25 cellular contexts compared by ENCODE assay signal in the genomic region with DNA sequence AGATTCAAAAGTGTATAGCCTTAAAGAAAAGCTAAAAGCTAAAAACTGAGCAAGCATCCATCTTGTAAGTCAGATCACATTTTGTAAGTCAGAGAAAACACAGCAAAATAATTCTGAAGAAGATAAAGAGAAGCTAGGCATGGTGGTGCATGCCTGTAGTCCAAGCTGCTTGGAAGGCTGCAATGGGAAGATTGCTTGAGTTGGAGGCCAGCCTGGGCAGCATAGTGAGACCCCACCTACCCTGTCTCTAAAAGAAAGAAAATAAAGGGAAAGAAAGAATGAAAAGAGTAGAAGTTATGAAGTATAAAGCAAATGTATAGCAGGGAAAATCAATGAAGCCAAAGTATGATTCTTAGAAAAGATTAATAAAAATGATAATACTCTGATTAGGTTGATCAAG. TPM values are rescaled to one million over a fixed set of nuclear protein-coding genes. Genes with fewer than 3 reads are reported as not detected.
A peak's percentile ranks its signal among the peaks of the same experiment; 100 is the strongest.
DNase-seq lines count a peak whose midpoint lies in the region; ATAC-seq, FAIRE-seq and TF ChIP-seq lines count a peak whose summit lies in the region.
"Had no signal": no experiment of that assay in that cellular context is flagged by ENCODE, and none has a peak within 500 bp of the region (broad histone marks: within the 10 kb centered on the region; RNA-seq: fewer than 3 reads in every experiment).

No MANE protein-coding gene starts in this region.

- no peak for TF ChIP-seq POLR2A in K562 (conservative IDR thresholded peaks at IDR 0.05)

- H3K36me3 ChIP-seq in HEK293 (ENCODE audit: control insufficient read depth in 2 of 2, insufficient read depth in 1 of 2, low read length in 2 of 2): no peaks in the 10 kb centered on the region
- H3K36me3 ChIP-seq in K562 (ENCODE audit: control insufficient read depth, insufficient read depth, low read length): no peaks in the 10 kb centered on the region
- H3K36me3 ChIP-seq: BE2C, BLaER1 had no signal

- H3K9ac ChIP-seq in K562 (ENCODE audit: insufficient read depth in 1 of 2, low read depth in 2 of 2, low read length in 2 of 2): no peak overlapping the region
- H3K9ac ChIP-seq: BLaER1 had no signal

- POLR2A ChIA-PET in HEK293 (lab: Yijun Ruan, JAX) (interaction anchor here (0.6 kb wide), 1 partner anchor 43 kb away, joined by 14 read pairs; no protein-coding TSS in a partner anchor), K562 (lab: Yijun Ruan, JAX) (interaction anchor here (0.7 kb wide), 1 partner anchor 496 kb away, joined by 3 read pairs; no protein-coding TSS in a partner anchor)

- H3K9me1 ChIP-seq in K562 (ENCODE audit: control insufficient read depth, insufficient read depth, low read length): no peaks in the 10 kb centered on the region

- ATAC-seq in K562: no peak
- ATAC-seq: GM12878 had no signal

- H3K27me3 ChIP-seq in K562 (ENCODE audit: control insufficient read depth in 2 of 2, insufficient read depth in 2 of 2, low read length in 2 of 2): no peaks in the 10 kb centered on the region
- H3K27me3 ChIP-seq: BE2C, BLaER1 had no signal

- no peak overlapping the region for H3K4me2 ChIP-seq in K562 (ENCODE audit: insufficient read depth, low read length)
- H3K4me2 ChIP-seq: BLaER1 had no signal

- H3K4me3 ChIP-seq in HEK293 (ENCODE audit: low read depth, low read length) (no peak overlapping the region), K562 (no peak overlapping the region)
- H3K4me3 ChIP-seq: BLaER1, GM12878 had no signal

- DNase-seq in HTR-8/SVneo (ENCODE audit: insufficient read length, low spot score): no peak
- no peak for DNase-seq in K562 (ENCODE audit: extremely low read depth in 1 of 4, low spot score in 3 of 4)
- DNase-seq in NCI-H446 treated with DMSO at 0.1 percent for 48 hours (lab: John Stamatoyannopoulos, UW): no peak
- DNase-seq in amniotic stem cell (lab: John Stamatoyannopoulos, UW): no peak
- DNase-seq: 8988T; ACHN; BE2C; C1 segment of cervical spinal cord; CD4-positive, alpha-beta memory T cell; CD4-positive, CD25-positive, alpha-beta regulatory T cell; CD8-positive, alpha-beta memory T cell; COR-L47; DMS 273 treated with DMSO at 0.1 percent for 48 hours; DMS153; DMS53; DMS79; DND-41; EL; GDM1 had no signal

- no peaks in the 10 kb centered on the region for H4K20me1 ChIP-seq in K562 (replicated peaks; ENCODE audit: control insufficient read depth, insufficient read depth, low read length)
- H4K20me1 ChIP-seq: BLaER1 had no signal

- in situ Hi-C loops in K562 (cut with MboI): no loop called here

- no peak overlapping the region for H2AFZ ChIP-seq in K562 (ENCODE audit: low read depth, low read length)

- no TSS peak for BruUV-seq in K562 (replicated peaks; lab: Mats Ljungman, UMichigan)

- no peak for TF ChIP-seq EP300 in K562 (IDR thresholded peaks at IDR 0.05; ENCODE audit: low read length)

- TF ChIP-seq CTCF in HEK293 (tag by site-specific recombination; IDR thresholded peaks at IDR 0.05): no peak
- no peak for TF ChIP-seq CTCF in K562 (IDR thresholded peaks at IDR 0.05 in 2 of 3, conservative IDR thresholded peaks at IDR 0.05 in 1 of 3; ENCODE audit: insufficient read depth in 2 of 3, low read depth in 1 of 3, low read length in 3 of 3)

- H3K27ac ChIP-seq in HEK293 (ENCODE audit: extremely low read depth, low read depth, low read length) (no peak overlapping the region), K562 (ENCODE audit: extremely low read depth, low read depth, low read length) (no peak overlapping the region)
- H3K27ac ChIP-seq: BLaER1 had no signal

- no peaks in the 10 kb centered on the region for H3K79me2 ChIP-seq in K562 (ENCODE audit: control insufficient read depth, insufficient read depth, low read length)

- intact Hi-C loops in K562 (cut with micrococcal nuclease): no loop called here

- CTCF ChIA-PET in HEK293 (lab: Yijun Ruan, JAX) (no interaction called here), K562 (lab: Yijun Ruan, JAX; ENCODE audit: low intra/inter-chr PET ratio) (no interaction called here)

- no peak for TF ChIP-seq RAD21 in K562 (CRISPR knock-in tag; conservative IDR thresholded peaks at IDR 0.05 in 1 of 2, IDR thresholded peaks at IDR 0.05 in 1 of 2)

- peak; percentile 90 for FAIRE-seq in HTR-8/SVneo (lab: Jason Lieb, UNC)
- no peak for FAIRE-seq in K562 (lab: Jason Lieb, UNC)
- FAIRE-seq: A204.1, GM12878, GM12892, GM18507 had no signal

- H3K9me3 ChIP-seq in HEK293 (ENCODE audit: control insufficient read depth, insufficient read depth, low read depth, low read length) (no peaks in the 10 kb centered on the region), K562 (replicated peaks; ENCODE audit: control insufficient read depth, insufficient read depth, low read depth, low read length) (no peaks in the 10 kb centered on the region)
- H3K9me3 ChIP-seq: BE2C, BLaER1 had no signal

- H3K4me1 ChIP-seq in HEK293 (ENCODE audit: control insufficient read depth, insufficient read depth, low read length) (no peaks in the 10 kb centered on the region), K562 (replicated peaks in 1 of 2; ENCODE audit: control insufficient read depth in 2 of 2, insufficient read depth in 2 of 2, low read length in 2 of 2) (no peaks in the 10 kb centered on the region)
- H3K4me1 ChIP-seq: BE2C, BLaER1 had no signal

TF ChIP-seq in HEK293, 187 proteins besides CTCF, POLR2A, EP300 and RAD21:
- TF ChIP-seq ZBTB26 (tag by site-specific recombination; optimal IDR thresholded peaks at IDR 0.05) (no peak), ZNF121 (tag by site-specific recombination; IDR thresholded peaks at IDR 0.05) (peak; percentile 67)

RNA-seq across cellular contexts. Expression of gene PKIG, which starts 20.5 kb away (rescaled TPM):
- total RNA-seq in K562 (2011; cell fraction: chromatin; rRNA removed; ENCODE audit: low replicate concordance): 1.0 TPM in 1 of 2 replicates, not detected in the other
- total RNA-seq in K562 (2011; cell fraction: nucleolus; rRNA removed): 0.83 and 0.92 TPM in 2 replicates
- 0.59 and 0.92 TPM in 2 replicates for total RNA-seq in K562 (2011; cell fraction: nucleoplasm; rRNA removed)
- total RNA-seq in K562 (2014; rRNA removed) (4.9 and 7.4 TPM in 2 replicates), K562 (2014; rRNA removed; fragmentation: Illumina TruSeq; extraction: Trizol) (1.6 and 2.9 TPM in 2 replicates), K562 (2015; rRNA removed; fragmentation: Illumina TruSeq; extraction: Trizol) (5.0 and 6.1 TPM in 2 replicates), K562 (2021) (4.7 and 5.1 TPM in 2 replicates)
- polyA plus RNA-seq in K562 (2011; rRNA removed) (3.0 and 4.6 TPM in 2 replicates), K562 (2014; fragmentation: Illumina TruSeq; extraction: Trizol) (6.2 and 7.0 TPM in 2 replicates), K562 (2014; fragmentation: Nextera tagmentation; extraction: Ambion mirVana) (under 1 TPM; 0.13 to 0.74 TPM), K562 (2014; rRNA removed) (5.7 and 7.6 TPM in 2 replicates)
- polyA plus RNA-seq in K562 (2011; cell fraction: cytosol; rRNA removed): 6.9 and 7.3 TPM in 2 replicates
- 3.2 and 3.7 TPM in 2 replicates for polyA plus RNA-seq in K562 (2011; cell fraction: nucleus; rRNA removed)
- 6.9 and 7.4 TPM in 2 replicates for polyA plus RNA-seq in K562 (2012)
- 1.9 and 2.4 TPM in 2 replicates for polyA minus RNA-seq in K562 (2011; rRNA and poly(A)+ RNA removed)
- polyA minus RNA-seq in K562 (2011; cell fraction: cytosol; rRNA and poly(A)+ RNA removed): 1.7 and 3.8 TPM in 2 replicates
- polyA minus RNA-seq in K562 (2011; cell fraction: nucleus; rRNA and poly(A)+ RNA removed): 0.44 and 0.81 TPM in 2 replicates

RNA-seq across cellular contexts. Expression of gene SERINC3, which starts 40.0 kb away (rescaled TPM):
- total RNA-seq in K562 (2011; cell fraction: chromatin; rRNA removed; ENCODE audit: low replicate concordance): 69.8 and 104 TPM in 2 replicates
- 129 and 134 TPM in 2 replicates for total RNA-seq in K562 (2011; cell fraction: nucleolus; rRNA removed)
- total RNA-seq in K562 (2011; cell fraction: nucleoplasm; rRNA removed): 110 and 125 TPM in 2 replicates
- total RNA-seq in K562 (2014; rRNA removed): 24.7 and 26.4 TPM in 2 replicates
- 40.2 and 47.5 TPM in 2 replicates for total RNA-seq in K562 (2014; rRNA removed; fragmentation: Illumina TruSeq; extraction: Trizol)
- total RNA-seq in K562 (2015; rRNA removed; fragmentation: Illumina TruSeq; extraction: Trizol): 32.5 and 34.7 TPM in 2 replicates
- 43.1 and 48.8 TPM in 2 replicates for total RNA-seq in K562 (2021)
- 107 and 130 TPM in 2 replicates for polyA plus RNA-seq in K562 (2011; rRNA removed)
- 115 and 165 TPM in 2 replicates for polyA plus RNA-seq in K562 (2011; cell fraction: cytosol; rRNA removed)
- 76.3 and 79.4 TPM in 2 replicates for polyA plus RNA-seq in K562 (2011; cell fraction: nucleus; rRNA removed)
- 42.5 and 62.4 TPM in 2 replicates for polyA plus RNA-seq in K562 (2012)
- 55.6 and 58.3 TPM in 2 replicates for polyA plus RNA-seq in K562 (2014; fragmentation: Illumina TruSeq; extraction: Trizol)
- polyA plus RNA-seq in K562 (2014; fragmentation: Nextera tagmentation; extraction: Ambion mirVana): 10 to 100 TPM; 73.1 to 93.2 TPM
- polyA plus RNA-seq in K562 (2014; rRNA removed): 34.7 and 38.6 TPM in 2 replicates
- polyA minus RNA-seq in K562 (2011; rRNA and poly(A)+ RNA removed): 202 and 263 TPM in 2 replicates
- polyA minus RNA-seq in K562 (2011; cell fraction: cytosol; rRNA and poly(A)+ RNA removed): 83.5 and 95.9 TPM in 2 replicates
- 25.7 and 39.3 TPM in 2 replicates for polyA minus RNA-seq in K562 (2011; cell fraction: nucleus; rRNA and poly(A)+ RNA removed)

Comparison
In these comparisons a context has a peak if more than half of its experiments do, and no peak if none do; other contexts are left out.
1. Of the 44 proteins assayed by ChIP-seq in both K562 and HEK293: peak only in K562: none; only in HEK293: none; in both: ZNF121; in neither: 43.